In the genomic region with DNA sequence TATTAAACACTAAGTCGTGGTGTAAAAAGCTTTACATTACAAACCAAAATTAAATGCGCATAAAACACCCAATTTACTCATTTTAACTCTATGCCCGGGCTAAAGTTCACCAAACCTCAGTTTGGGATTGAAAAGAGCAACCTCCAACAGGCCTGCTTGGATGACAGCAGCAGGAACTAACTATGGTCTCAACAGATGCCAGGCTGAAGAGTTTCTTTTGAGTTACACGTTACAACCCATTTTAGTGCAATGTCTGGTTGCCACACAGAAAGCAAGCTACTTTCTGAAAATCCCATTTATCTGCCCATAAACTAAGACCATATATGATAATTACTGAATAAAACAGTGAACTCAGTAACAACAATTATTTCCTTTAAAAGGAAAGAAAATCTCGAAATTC, we compare ENCODE assay signal across 8 cellular contexts. TPM values are rescaled to one million over a fixed set of nuclear protein-coding genes. Genes with fewer than 3 reads are reported as not detected.
DNase-seq lines count a peak whose midpoint lies in the region; ATAC-seq, FAIRE-seq and TF ChIP-seq lines count a peak whose summit lies in the region.

No MANE protein-coding gene starts in this region.

- H3K36me3 Mint-ChIP-seq in activated naive CD4-positive, alpha-beta T cell treated with anti-CD3 and anti-CD28 coated beads, Interleukin-2, amount 10 ng/mL, durations not matched to agents 7 days and 5 days: peaks cover 61% of the 10 kb centered on the region
- H3K36me3 Mint-ChIP-seq in mesothelial cell of epicardium: peaks cover 14% of the 10 kb centered on the region

- peaks cover 62% of the 10 kb centered on the region for H3K4me1 Mint-ChIP-seq in activated naive CD4-positive, alpha-beta T cell treated with anti-CD3 and anti-CD28 coated beads, Interleukin-2, amount 10 ng/mL, durations not matched to agents 7 days and 5 days
- peaks cover 58% of the 10 kb centered on the region for H3K4me1 Mint-ChIP-seq in mesothelial cell of epicardium

- no peaks in the 10 kb centered on the region for H3K9me3 Mint-ChIP-seq in activated naive CD4-positive, alpha-beta T cell treated with anti-CD3 and anti-CD28 coated beads, Interleukin-2, amount 10 ng/mL, durations not matched to agents 7 days and 5 days
- H3K9me3 Mint-ChIP-seq in mesothelial cell of epicardium: peaks cover 4% of the 10 kb centered on the region

- WGBS in upper lobe of left lung, 2 donors: 33% methylated on average over 5 of the region's 5 CpGs

- no peak for DNase-seq in activated naive CD4-positive, alpha-beta T cell treated with anti-CD3 and anti-CD28 coated beads, Interleukin-2, amount 10 ng/mL, durations not matched to agents 7 days and 5 days
- no peak for DNase-seq in activated naive CD4-positive, alpha-beta T cell treated with anti-CD3 and anti-CD28 coated beads, Interleukin-2, amount 50 U/mL, for 16 hours
- no peak for DNase-seq in astrocyte of the cerebellum (ENCODE audit: low read depth)
- DNase-seq in mesothelial cell of epicardium (ENCODE audit: low spot score in 2 of 2, unreplicated experiment in 2 of 2): no peak
- no peak for DNase-seq in upper lobe of left lung
- no peak for DNase-seq in ureter (ENCODE audit: low spot score)
- DNase-seq in urothelium cell line (ENCODE audit: low spot score): no peak

- ATAC-seq in upper lobe of left lung (ENCODE audit: low FRiP score in 2 of 2): no peak
- no peak for ATAC-seq in GM18519 (IDR thresholded peaks at IDR 0.05; ENCODE audit: low FRiP score, unreplicated experiment)

- H3K9me3 ChIP-seq in upper lobe of left lung: no peaks in the 10 kb centered on the region

- peak overlapping the region in 2 of 4 donors; percentile 94 to 96 for H3K27ac ChIP-seq in upper lobe of left lung

- H3K4me1 ChIP-seq in upper lobe of left lung: peaks cover 5 to 11% (median 9%) of the 10 kb centered on the region in 4 donors

- TF ChIP-seq EP300 in upper lobe of left lung (IDR thresholded peaks at IDR 0.05): no peak

- TF ChIP-seq POLR2A in upper lobe of left lung (IDR thresholded peaks at IDR 0.05): no peak

- CTCF ChIA-PET in activated naive CD4-positive, alpha-beta T cell treated with anti-CD3 and anti-CD28 coated beads, Interleukin-2, amount 10 ng/mL, durations not matched to agents 7 days and 5 days (lab: Charles Lee): interaction anchor here (0.5 to 2.1 kb wide), 3 partner anchors 21 to 34 kb away, joined by 3 to 8 read pairs (median 4); no protein-coding TSS in a partner anchor

- in situ Hi-C loops in astrocyte of the cerebellum (cut with HindIII; ENCODE audit: low sequenced_read_pairs): no loop called here

- no peaks in the 10 kb centered on the region for H3K27me3 Mint-ChIP-seq in activated naive CD4-positive, alpha-beta T cell treated with anti-CD3 and anti-CD28 coated beads, Interleukin-2, amount 10 ng/mL, durations not matched to agents 7 days and 5 days
- no peaks in the 10 kb centered on the region for H3K27me3 Mint-ChIP-seq in mesothelial cell of epicardium (ENCODE audit: low read depth)

- H3K27ac Mint-ChIP-seq in activated naive CD4-positive, alpha-beta T cell treated with anti-CD3 and anti-CD28 coated beads, Interleukin-2, amount 10 ng/mL, durations not matched to agents 7 days and 5 days: peak overlapping the region; percentile 90
- H3K27ac Mint-ChIP-seq in mesothelial cell of epicardium: peak overlapping the region; percentile 95

- peaks cover 0 to 7% (median 0%) of the 10 kb centered on the region in 4 donors for H3K36me3 ChIP-seq in upper lobe of left lung

- no peaks in the 10 kb centered on the region for H3K27me3 ChIP-seq in upper lobe of left lung

- H3K4me3 Mint-ChIP-seq in activated naive CD4-positive, alpha-beta T cell treated with anti-CD3 and anti-CD28 coated beads, Interleukin-2, amount 10 ng/mL, durations not matched to agents 7 days and 5 days: peak overlapping the region; percentile 79
- peak overlapping the region; percentile 85 for H3K4me3 Mint-ChIP-seq in mesothelial cell of epicardium

- TF ChIP-seq CTCF in astrocyte of the cerebellum (IDR thresholded peaks at IDR 0.05; ENCODE audit: low read depth, low read length, missing control alignments) (no peak), mesothelial cell of epicardium (IDR thresholded peaks at IDR 0.05; ENCODE audit: unreplicated experiment) (no peak), upper lobe of left lung (IDR thresholded peaks at IDR 0.05) (no peak)

- no peak for FAIRE-seq in urothelium cell line (lab: Jason Lieb, UNC)

- H3K4me3 ChIP-seq in astrocyte of the cerebellum (ENCODE audit: low read depth, low read length) (peak overlapping the region; percentile 76), upper lobe of left lung (peak overlapping the region in 3 of 4 donors; percentile 85 to 95 (median 92))

RNA-seq across cellular contexts. Expression of a gene that starts 2.2 kb away (rescaled TPM):
- total RNA-seq in mesothelial cell of epicardium (72.6 to 81.4 TPM (median 76.7 TPM) in 3 replicates), upper lobe of left lung (10 to 100 TPM; 25.4 to 80.7 (median 45.0) TPM), ureter (59.7 TPM)
